8 cellular contexts compared by ENCODE assay signal in the genomic region with DNA sequence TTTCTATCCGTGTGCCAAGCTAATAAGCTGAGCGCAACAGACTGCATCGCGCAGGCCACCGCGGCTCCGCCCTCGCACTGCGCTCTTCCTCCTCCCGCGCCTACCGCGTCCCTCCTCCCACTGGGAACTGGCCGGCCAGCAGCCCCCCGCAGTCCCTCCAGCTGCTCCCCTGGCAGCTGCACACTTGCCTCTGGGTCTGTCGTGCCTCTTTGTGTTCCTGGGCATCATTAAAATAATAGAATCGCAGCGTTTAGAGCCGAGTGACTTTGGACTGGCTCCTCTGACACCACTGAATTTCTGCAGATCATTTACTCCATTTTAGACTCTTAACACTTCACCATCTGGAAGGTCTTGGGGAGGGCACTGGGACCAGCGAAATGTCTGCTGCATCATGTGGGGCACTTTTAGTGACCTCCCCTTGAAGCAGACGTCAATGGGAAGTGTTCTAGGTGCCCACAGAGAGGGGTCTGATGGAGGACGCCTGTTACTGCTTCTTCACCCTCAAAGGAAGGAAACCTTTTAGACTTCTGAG. TPM values are rescaled to one million over a fixed set of nuclear protein-coding genes. Genes with fewer than 3 reads are reported as not detected.
DNase-seq lines count a peak whose midpoint lies in the region; ATAC-seq and TF ChIP-seq lines count a peak whose summit lies in the region.

No MANE protein-coding gene starts in this region.

- H3K9me3 ChIP-seq in HUES6 (ENCODE audit: control insufficient read depth, insufficient read depth, low read depth, low read length) = no peaks in the 10 kb centered on the region

- no peaks in the 10 kb centered on the region for H3K36me3 ChIP-seq in HUES6 (ENCODE audit: control insufficient read depth, insufficient read depth, low read length)

- H3K4me3 Mint-ChIP-seq in Calu3 (ENCODE audit: low read depth, unreplicated experiment) = peak overlapping the region; percentile 74
- peak overlapping the region; percentile 75 for H3K4me3 Mint-ChIP-seq in activated CD8-positive, alpha-beta T cell treated with anti-CD3 and anti-CD28 coated beads for 36 hours

- no peak for TF ChIP-seq CTCF in Calu3 (IDR thresholded peaks at IDR 0.05; ENCODE audit: unreplicated experiment)
- no peak for TF ChIP-seq CTCF in activated CD8-positive, alpha-beta T cell treated with anti-CD3 and anti-CD28 coated beads for 36 hours (IDR thresholded peaks at IDR 0.05)

- no peak overlapping the region for H3K9ac ChIP-seq in HUES6 (ENCODE audit: low read length)

- H3K27me3 ChIP-seq in HUES6 (ENCODE audit: control insufficient read depth, insufficient read depth, low read length) = peaks cover 19% of the 10 kb centered on the region

- peak overlapping the region; percentile 39 for H3K4me3 ChIP-seq in HUES6 (ENCODE audit: low read depth, low read length)

- intact Hi-C loops in Calu3 (cut with micrococcal nuclease; ENCODE audit: unreplicated experiment) = no loop called here
- intact Hi-C loops in activated CD8-positive, alpha-beta T cell treated with anti-CD3 and anti-CD28 coated beads for 36 hours (cut with micrococcal nuclease) = no loop called here

- peaks cover 8% of the 10 kb centered on the region for H3K4me1 Mint-ChIP-seq in Calu3 (ENCODE audit: low read depth, unreplicated experiment)
- peaks cover 19% of the 10 kb centered on the region for H3K4me1 Mint-ChIP-seq in activated CD8-positive, alpha-beta T cell treated with anti-CD3 and anti-CD28 coated beads for 36 hours (ENCODE audit: low read depth)

- no peaks in the 10 kb centered on the region for H3K36me3 Mint-ChIP-seq in Calu3 (ENCODE audit: insufficient read depth, unreplicated experiment)
- H3K36me3 Mint-ChIP-seq in activated CD8-positive, alpha-beta T cell treated with anti-CD3 and anti-CD28 coated beads for 36 hours (ENCODE audit: low read depth) = no peaks in the 10 kb centered on the region

- no peak overlapping the region for H3K27ac ChIP-seq in HUES6 (ENCODE audit: low read depth, low read length)

- no TSS peak for BruUV-seq in Calu3 (replicated peaks; lab: Mats Ljungman, UMichigan)

- POLR2A ChIA-PET in activated CD8-positive, alpha-beta T cell treated with anti-CD3 and anti-CD28 coated beads for 36 hours (lab: Charles Lee) = no interaction called here

- ATAC-seq in GM19467 (IDR thresholded peaks at IDR 0.05; ENCODE audit: unreplicated experiment) = peak; percentile 88
- peak; percentile 87 for ATAC-seq in activated CD8-positive, alpha-beta T cell treated with anti-CD3 and anti-CD28 coated beads for 36 hours
- ATAC-seq in GM18873 (IDR thresholded peaks at IDR 0.05; ENCODE audit: low FRiP score, unreplicated experiment) = no peak

- DNase-seq in Calu3 (no peak), fibroblast of peridontal ligament (ENCODE audit: extremely low read depth) (peak; percentile 21), occipital lobe (lab: John Stamatoyannopoulos, UW) (peak; percentile 25), RKO (ENCODE audit: low spot score) (no peak)
- peak; percentile 35 for DNase-seq in activated CD8-positive, alpha-beta T cell treated with anti-CD3 and anti-CD28 coated beads for 36 hours

- peaks cover 6% of the 10 kb centered on the region; the same call in 1 of the 2 replicates for H3K4me1 ChIP-seq in HUES6 (ENCODE audit: control insufficient read depth, insufficient read depth, low read length)

- H3K9me3 Mint-ChIP-seq in Calu3 (ENCODE audit: low read depth, unreplicated experiment) = peaks cover 2% of the 10 kb centered on the region
- peaks cover 7% of the 10 kb centered on the region for H3K9me3 Mint-ChIP-seq in activated CD8-positive, alpha-beta T cell treated with anti-CD3 and anti-CD28 coated beads for 36 hours

- no peak overlapping the region for H3K27ac Mint-ChIP-seq in Calu3 (ENCODE audit: unreplicated experiment)
- peak overlapping the region; percentile 39 for H3K27ac Mint-ChIP-seq in activated CD8-positive, alpha-beta T cell treated with anti-CD3 and anti-CD28 coated beads for 36 hours

- no peaks in the 10 kb centered on the region for H3K27me3 Mint-ChIP-seq in Calu3 (ENCODE audit: unreplicated experiment)
- peaks cover 1% of the 10 kb centered on the region for H3K27me3 Mint-ChIP-seq in activated CD8-positive, alpha-beta T cell treated with anti-CD3 and anti-CD28 coated beads for 36 hours

- CTCF ChIA-PET in Calu3 (lab: Charles Lee) = interaction anchor here (1.5 kb wide), 1 partner anchor 8 kb away, joined by 4 read pairs; no protein-coding TSS in a partner anchor
- CTCF ChIA-PET in activated CD8-positive, alpha-beta T cell treated with anti-CD3 and anti-CD28 coated beads for 36 hours (lab: Charles Lee) = interaction anchor here (1.0 to 1.4 kb wide), 2 partner anchors 8 to 111 kb away, joined by 3 read pairs; no protein-coding TSS in a partner anchor

RNA-seq across cellular contexts. Expression of gene NAB1, which starts 20.9 kb away (rescaled TPM):
- total RNA-seq in Calu3 (2022) = 39.7 and 52.1 TPM in 2 replicates
- 10 to 100 TPM; 23.0 to 24.8 TPM for total RNA-seq in activated CD8-positive, alpha-beta T cell treated with anti-CD3 and anti-CD28 coated beads for 36 hours
- total RNA-seq in occipital lobe = 54.0 TPM

Comparison
In these comparisons a context has a peak if more than half of its experiments do, and no peak if none do; other contexts are left out.
1. DNase-seq: peak in activated CD8-positive, alpha-beta T cell treated with anti-CD3 and anti-CD28 coated beads for 36 hours (single experiment), fibroblast of peridontal ligament (single experiment) and occipital lobe (single experiment); none in Calu3 (single experiment) and RKO (single experiment).